In the genomic region with DNA sequence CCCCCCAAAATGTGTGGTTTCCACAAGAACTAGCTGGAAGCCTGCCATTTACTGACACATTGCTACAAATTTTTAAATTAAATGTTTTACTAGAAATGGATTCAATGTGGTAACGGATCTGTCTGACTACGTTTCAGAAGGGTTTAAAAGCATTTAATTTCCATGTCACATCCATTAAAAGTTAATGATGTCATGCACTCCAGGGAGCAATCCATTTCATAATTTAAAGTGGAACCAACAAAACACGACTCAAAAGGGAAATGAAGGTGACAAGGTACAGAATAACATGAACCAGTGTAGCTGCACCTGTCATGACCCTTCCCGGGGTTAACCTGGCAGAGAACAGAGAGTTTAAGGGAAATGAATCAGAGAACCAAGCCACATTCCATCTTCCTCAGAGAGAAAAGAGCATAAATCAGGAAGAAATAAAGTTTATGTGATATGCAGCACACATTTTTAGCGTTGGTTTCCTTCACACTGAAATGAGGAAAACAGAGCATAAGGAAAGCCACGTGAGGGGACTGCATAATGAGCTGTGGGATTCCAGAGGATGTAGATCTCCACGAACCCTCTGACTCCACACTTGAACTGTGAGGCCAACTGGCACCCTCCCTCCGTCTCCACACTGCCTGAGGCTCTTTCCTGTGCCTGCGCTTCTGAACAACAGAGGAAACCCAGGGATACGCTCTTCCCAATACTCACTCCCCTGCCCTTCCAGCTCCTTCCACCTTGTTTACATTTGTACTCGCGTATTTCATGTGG, we compare ENCODE assay signal across 10 cellular contexts.
A peak's percentile ranks its signal among the peaks of the same experiment; 100 is the strongest.
DNase-seq lines count a peak whose midpoint lies in the region; ATAC-seq and TF ChIP-seq lines count a peak whose summit lies in the region.
"Had no signal": no experiment of that assay in that cellular context is flagged by ENCODE, and none has a peak within 500 bp of the region (broad histone marks: within the 10 kb centered on the region; RNA-seq: fewer than 3 reads in every experiment).

No MANE protein-coding gene starts in this region.

- H3K36me3 Mint-ChIP-seq in activated naive CD8-positive, alpha-beta T cell treated with anti-CD3 and anti-CD28 coated beads, Interleukin-2, amount 50 U/mL, for 24 hours (ENCODE audit: low read depth), result no peaks in the 10 kb centered on the region

- no peaks in the 10 kb centered on the region for H3K36me3 ChIP-seq in right atrium auricular region
- H3K36me3 ChIP-seq in upper lobe of right lung, result no peaks in the 10 kb centered on the region

- DNase-seq in Right ventricle myocardium inferior (ENCODE audit: missing footprints), result peak; percentile 68
- no peak for DNase-seq in right atrium auricular region (ENCODE audit: low spot score)
- peak; percentile 53 for DNase-seq in astrocyte of the spinal cord (ENCODE audit: low read depth, low spot score)
- peak; percentile 81 for DNase-seq in islet precursor cell
- no peak for DNase-seq in upper lobe of right lung
- DNase-seq in cerebellar cortex (ENCODE audit: low spot score), result no peak
- no peak for DNase-seq in activated CD4-positive, alpha-beta T cell treated with anti-CD3 and anti-CD28 coated beads, Interleukin-2, amount 50 U/mL, for 1 hour
- DNase-seq in activated naive CD8-positive, alpha-beta T cell treated with anti-CD3 and anti-CD28 coated beads, Interleukin-2, amount 50 U/mL, for 24 hours, result no peak
- DNase-seq: NCI-H1436 treated with DMSO at 0.1 percent for 48 hours had no signal

- ATAC-seq in Right ventricle myocardium inferior (peak; percentile 64), upper lobe of right lung (peak; percentile 76)
- ATAC-seq in activated naive CD8-positive, alpha-beta T cell treated with anti-CD3 and anti-CD28 coated beads, Interleukin-2, amount 50 U/mL, for 24 hours, result no peak

- peaks cover 24% of the 10 kb centered on the region for H3K27me3 Mint-ChIP-seq in activated naive CD8-positive, alpha-beta T cell treated with anti-CD3 and anti-CD28 coated beads, Interleukin-2, amount 50 U/mL, for 24 hours

- peaks cover 11% of the 10 kb centered on the region for H3K9me3 Mint-ChIP-seq in activated naive CD8-positive, alpha-beta T cell treated with anti-CD3 and anti-CD28 coated beads, Interleukin-2, amount 50 U/mL, for 24 hours

- H3K27ac ChIP-seq in right atrium auricular region (no peak overlapping the region), upper lobe of right lung (no peak overlapping the region)
- H3K27ac ChIP-seq: C4-2B had no signal

- intact Hi-C loops in Right ventricle myocardium inferior (cut with DNase I), result no loop called here
- intact Hi-C loops in upper lobe of right lung (cut with DNase I), result no loop called here

- H3K4me1 ChIP-seq in right atrium auricular region (no peaks in the 10 kb centered on the region), upper lobe of right lung (no peaks in the 10 kb centered on the region)

- no peak overlapping the region for H3K4me3 ChIP-seq in right atrium auricular region
- no peak overlapping the region for H3K4me3 ChIP-seq in astrocyte of the spinal cord (ENCODE audit: low read depth, low read length)
- no peak overlapping the region for H3K4me3 ChIP-seq in upper lobe of right lung

- H3K9me3 ChIP-seq in right atrium auricular region (peaks cover 0 to 5% of the 10 kb centered on the region in 2 donors), upper lobe of right lung (no peaks in the 10 kb centered on the region)

- in situ Hi-C loops in astrocyte of the spinal cord (cut with HindIII; ENCODE audit: low sequenced_read_pairs), result no loop called here

- TF ChIP-seq CTCF in right atrium auricular region (IDR thresholded peaks at IDR 0.05) (no peak), astrocyte of the spinal cord (IDR thresholded peaks at IDR 0.05; ENCODE audit: low read depth, low read length) (no peak), upper lobe of right lung (IDR thresholded peaks at IDR 0.05) (no peak)

- H3K4me1 Mint-ChIP-seq in activated naive CD8-positive, alpha-beta T cell treated with anti-CD3 and anti-CD28 coated beads, Interleukin-2, amount 50 U/mL, for 24 hours, result peaks cover 6% of the 10 kb centered on the region

- no peaks in the 10 kb centered on the region for H3K27me3 ChIP-seq in right atrium auricular region
- no peaks in the 10 kb centered on the region for H3K27me3 ChIP-seq in upper lobe of right lung

- H3K4me3 Mint-ChIP-seq in activated naive CD8-positive, alpha-beta T cell treated with anti-CD3 and anti-CD28 coated beads, Interleukin-2, amount 50 U/mL, for 24 hours, result no peak overlapping the region

- no peak overlapping the region for H3K27ac Mint-ChIP-seq in activated naive CD8-positive, alpha-beta T cell treated with anti-CD3 and anti-CD28 coated beads, Interleukin-2, amount 50 U/mL, for 24 hours

Comparison
In these comparisons a context has a peak if more than half of its experiments do, and no peak if none do; other contexts are left out.
1. DNase-seq: peak in Right ventricle myocardium inferior (single experiment), astrocyte of the spinal cord (single experiment) and islet precursor cell (single experiment); none in right atrium auricular region (single experiment), upper lobe of right lung (single experiment), cerebellar cortex (single experiment), activated CD4-positive, alpha-beta T cell treated with anti-CD3 and anti-CD28 coated beads, Interleukin-2, amount 50 U/mL, for 1 hour (single experiment) and activated naive CD8-positive, alpha-beta T cell treated with anti-CD3 and anti-CD28 coated beads, Interleukin-2, amount 50 U/mL, for 24 hours (single experiment).